In the genomic region with DNA sequence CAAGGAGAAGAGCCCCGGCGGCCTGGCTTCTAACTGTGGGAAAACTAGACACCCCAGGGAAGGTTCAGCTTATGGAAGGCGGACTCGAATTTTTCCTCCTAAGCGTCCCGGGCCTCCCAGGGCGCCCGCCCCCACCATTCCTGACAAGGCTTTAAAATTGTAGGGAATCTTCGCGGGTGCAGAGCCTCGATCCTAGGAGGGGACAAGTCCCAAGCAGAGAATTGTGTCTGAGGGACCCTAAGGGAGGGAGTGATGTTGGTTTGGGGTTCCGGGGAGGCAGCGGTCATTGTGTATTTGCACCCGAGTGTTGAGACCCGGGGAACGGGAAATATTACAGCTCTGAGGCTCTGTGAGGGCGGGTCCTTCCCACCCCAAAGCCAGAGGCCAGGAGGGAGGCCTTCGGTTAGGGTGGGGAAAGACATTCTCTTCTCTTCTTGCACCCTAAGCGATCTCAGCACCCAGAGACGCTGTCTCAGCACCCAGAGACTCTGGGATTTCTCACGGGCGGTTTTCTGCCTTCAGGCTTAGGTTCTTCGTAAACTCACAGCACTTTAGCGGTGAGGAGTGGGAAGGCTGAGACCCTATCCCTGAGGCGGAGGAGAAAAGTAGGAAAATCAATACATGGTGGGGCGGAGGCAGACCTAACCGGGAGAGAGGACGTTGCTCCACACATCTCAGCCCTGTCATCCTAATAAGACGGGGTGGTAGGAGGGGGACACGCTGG, we compare ENCODE assay signal across 9 cellular contexts. TPM values are rescaled to one million over a fixed set of nuclear protein-coding genes. Genes with fewer than 3 reads are reported as not detected.
DNase-seq lines count a peak whose midpoint lies in the region; ATAC-seq and TF ChIP-seq lines count a peak whose summit lies in the region.
"Had no signal": no experiment of that assay in that cellular context is flagged by ENCODE, and none has a peak within 500 bp of the region (broad histone marks: within the 10 kb centered on the region; RNA-seq: fewer than 3 reads in every experiment).

No MANE protein-coding gene starts in this region.

- H3K4me2 ChIP-seq in parathyroid adenoma (ENCODE audit: low read length) = peak overlapping the region; percentile 52

- TF ChIP-seq CTCF in Calu3 (IDR thresholded peaks at IDR 0.05; ENCODE audit: unreplicated experiment) (no peak), Panc1 (IDR thresholded peaks at IDR 0.05) (no peak), endodermal cell (conservative IDR thresholded peaks at IDR 0.05) (no peak), parathyroid adenoma (IDR thresholded peaks at IDR 0.05) (no peak)

- H3K9me3 ChIP-seq in Panc1 (ENCODE audit: control insufficient read depth, insufficient read depth, low read depth, low read length) = no peaks in the 10 kb centered on the region
- H3K9me3 ChIP-seq in endodermal cell (ENCODE audit: control insufficient read depth, low read length) = no peaks in the 10 kb centered on the region
- no peaks in the 10 kb centered on the region for H3K9me3 ChIP-seq in parathyroid adenoma (ENCODE audit: control insufficient read depth, low read length)
- H3K9me3 ChIP-seq: prostate gland had no signal

- H3K27me3 Mint-ChIP-seq in Calu3 (ENCODE audit: unreplicated experiment) (no peaks in the 10 kb centered on the region), endodermal cell (ENCODE audit: insufficient read depth) (peaks cover 87% of the 10 kb centered on the region)

- WGBS in endodermal cell (ENCODE audit: insufficient coverage in 1 of 2, insufficient read length in 1 of 2), 2 experiments = 0 to 5% methylated on average over 4 to 30 of the region's 30 CpGs

- H3K9ac ChIP-seq in endodermal cell (ENCODE audit: extremely low read depth, low read length, poor library complexity, severe bottlenecking) = no peak overlapping the region
- no peak overlapping the region for H3K9ac ChIP-seq in parathyroid adenoma

- DNase-seq in Calu3 (no peak), Panc1 (ENCODE audit: low read depth, low spot score) (no peak), endodermal cell (peak; percentile 57), NCI-H2029 treated with DMSO at 0.1 percent for 48 hours (lab: John Stamatoyannopoulos, UW) (no peak), NCI-H2196 (lab: John Stamatoyannopoulos, UW; ENCODE audit: unreplicated experiment) (no peak), Ammon's horn (ENCODE audit: low spot score) (no peak)

- peak overlapping the region; percentile 80 for H2AFZ ChIP-seq in parathyroid adenoma

- in situ Hi-C loops in Panc1 (cut with HindIII; ENCODE audit: low pct_unique_long_range_greater_than_20kb, low sequenced_read_pairs) = no loop called here

- H3K9me3 Mint-ChIP-seq in Calu3 (ENCODE audit: low read depth, unreplicated experiment) (no peaks in the 10 kb centered on the region), endodermal cell (no peaks in the 10 kb centered on the region)

- intact Hi-C loops in Calu3 (cut with micrococcal nuclease; ENCODE audit: unreplicated experiment) (loop anchor here (1.0 kb wide), 1 partner anchor 467 kb away; no protein-coding TSS in a partner anchor), Panc1 (cut with micrococcal nuclease; ENCODE audit: unreplicated experiment) (no loop called here)

- BruUV-seq in Calu3 (replicated peaks; lab: Mats Ljungman, UMichigan) (no TSS peak), Panc1 (replicated peaks; lab: Mats Ljungman, UMichigan) (no TSS peak)

- H3K27ac ChIP-seq in Panc1 (ENCODE audit: low read length) = no peak overlapping the region
- H3K27ac ChIP-seq in endodermal cell (ENCODE audit: low read depth, low read length) = no peak overlapping the region
- no peak overlapping the region for H3K27ac ChIP-seq in parathyroid adenoma
- H3K27ac ChIP-seq: prostate gland had no signal

- peaks cover 4% of the 10 kb centered on the region for H3K79me2 ChIP-seq in parathyroid adenoma

- CTCF ChIA-PET in Calu3 (lab: Charles Lee) (interaction anchor here (0.7 to 2.4 kb wide), 6 partner anchors 8 to 829 kb away, joined by 3 to 7 read pairs (median 4); a partner anchor contains a TSS), Panc1 (lab: Charles Lee) (interaction anchor here (0.6 to 1.0 kb wide), 3 partner anchors 9 to 542 kb away, joined by 3 to 5 read pairs (median 3); no protein-coding TSS in a partner anchor)

- H3K36me3 ChIP-seq in Panc1 (ENCODE audit: control insufficient read depth, insufficient read depth, low read length) = peaks cover 4% of the 10 kb centered on the region; the same call in 1 of the 2 replicates
- no peaks in the 10 kb centered on the region for H3K36me3 ChIP-seq in endodermal cell (ENCODE audit: control insufficient read depth, insufficient read depth, low read length)
- H3K36me3 ChIP-seq in parathyroid adenoma (ENCODE audit: control insufficient read depth, insufficient read depth, low read length) = no peaks in the 10 kb centered on the region
- H3K36me3 ChIP-seq: prostate gland had no signal

- no peak for ATAC-seq in Panc1
- ATAC-seq in HG03039 (IDR thresholded peaks at IDR 0.05; ENCODE audit: unreplicated experiment) = no peak

- no peaks in the 10 kb centered on the region; the same call in 1 of the 2 replicates for H3K4me1 ChIP-seq in Panc1 (ENCODE audit: control insufficient read depth, insufficient read depth, low read length)
- H3K4me1 ChIP-seq in endodermal cell (ENCODE audit: control insufficient read depth, insufficient read depth, low read length) = peaks cover 3% of the 10 kb centered on the region
- peaks cover 4% of the 10 kb centered on the region for H3K4me1 ChIP-seq in parathyroid adenoma
- H3K4me1 ChIP-seq: prostate gland had no signal

- H3K4me3 ChIP-seq in Panc1 (ENCODE audit: low read depth in 2 of 2, low read length in 2 of 2) = peak overlapping the region; percentile 27 to 38
- H3K4me3 ChIP-seq in endodermal cell (ENCODE audit: low read length) = peak overlapping the region; percentile 66
- peak overlapping the region; percentile 35 for H3K4me3 ChIP-seq in parathyroid adenoma (ENCODE audit: low read depth, low read length)
- H3K4me3 ChIP-seq: prostate gland had no signal

- H3K27ac Mint-ChIP-seq in Calu3 (ENCODE audit: unreplicated experiment) (no peak overlapping the region), endodermal cell (no peak overlapping the region)

- H3K36me3 Mint-ChIP-seq in Calu3 (ENCODE audit: insufficient read depth, unreplicated experiment) (peaks cover 14% of the 10 kb centered on the region), endodermal cell (ENCODE audit: low read depth) (no peaks in the 10 kb centered on the region)

- H3K4me3 Mint-ChIP-seq in Calu3 (ENCODE audit: low read depth, unreplicated experiment) = peak overlapping the region; percentile 49
- peak overlapping the region; percentile 48 for H3K4me3 Mint-ChIP-seq in endodermal cell

- H3K4me1 Mint-ChIP-seq in Calu3 (ENCODE audit: low read depth, unreplicated experiment) (no peaks in the 10 kb centered on the region), endodermal cell (peaks cover 8% of the 10 kb centered on the region)

- POLR2A ChIA-PET in Panc1 (lab: Charles Lee) = no interaction called here

- H3K27me3 ChIP-seq in Panc1 (ENCODE audit: control insufficient read depth, insufficient read depth, low read length) = no peaks in the 10 kb centered on the region
- peaks cover 84% of the 10 kb centered on the region for H3K27me3 ChIP-seq in endodermal cell (ENCODE audit: control insufficient read depth, insufficient read depth, low read length, poor library complexity, severe bottlenecking)
- peaks cover 8% of the 10 kb centered on the region for H3K27me3 ChIP-seq in parathyroid adenoma (ENCODE audit: control insufficient read depth, insufficient read depth, low read length)

RNA-seq across cellular contexts. Expression of a gene that starts 7.6 kb away (rescaled TPM):
- total RNA-seq in Calu3 (2022) (1.3 and 1.4 TPM in 2 replicates), Panc1 (2021; ENCODE audit: unreplicated experiment) (4.4 TPM), endodermal cell (not detected)
- polyA plus RNA-seq in Panc1 (2012; ENCODE audit: insufficient read length) = 5.1 TPM
- polyA plus RNA-seq in endodermal cell (2013, experiment 1 of 2) = 0.82 TPM
- 0.46 TPM for polyA plus RNA-seq in endodermal cell (2013, experiment 2 of 2)
